In the genomic region with DNA sequence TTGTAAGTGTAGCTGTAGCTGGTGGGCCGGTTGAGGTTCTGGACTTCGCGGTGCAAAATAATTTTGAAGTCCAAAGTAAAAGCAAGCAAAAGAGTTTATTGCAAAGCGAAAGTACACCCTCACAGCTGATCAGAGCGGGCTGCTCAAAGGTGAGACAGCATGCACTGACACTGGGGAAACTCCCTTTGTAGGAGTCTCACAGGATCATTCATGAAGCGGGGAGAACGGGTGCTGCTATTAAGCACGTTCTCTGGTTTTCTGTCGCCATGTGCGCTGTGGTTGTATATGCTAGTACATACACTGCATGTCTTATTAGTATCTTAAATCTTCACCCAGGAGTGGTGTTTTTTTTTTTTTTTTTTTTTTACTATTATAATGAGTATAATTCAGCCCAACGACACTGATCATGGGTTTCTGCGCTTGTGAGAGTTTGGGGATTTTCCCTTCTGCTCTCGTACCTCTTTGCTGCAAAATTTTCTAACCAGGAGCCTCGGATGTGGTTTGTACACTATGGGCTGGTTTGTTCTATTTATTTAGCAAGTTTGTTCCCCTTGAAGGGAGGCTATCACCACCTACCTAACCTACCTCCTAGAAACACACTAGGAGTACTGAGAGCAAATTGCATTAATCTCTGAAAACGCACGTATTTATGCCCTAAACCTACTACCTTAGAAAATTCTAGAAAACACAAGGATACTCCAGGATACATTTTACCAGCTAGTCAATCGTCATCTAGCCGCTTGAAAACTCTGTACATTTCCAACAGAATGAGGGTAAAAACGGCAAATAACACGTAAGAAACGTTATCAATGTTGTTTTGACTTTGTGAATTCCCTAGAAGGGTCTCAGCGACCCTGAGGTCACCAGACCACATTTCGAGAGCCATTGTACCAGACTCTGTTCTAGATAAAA, we compare ENCODE assay signal across 8 cellular contexts. TPM values are rescaled to one million over a fixed set of nuclear protein-coding genes. Genes with fewer than 3 reads are reported as not detected.
DNase-seq lines count a peak whose midpoint lies in the region; ATAC-seq and TF ChIP-seq lines count a peak whose summit lies in the region.

No MANE protein-coding gene starts in this region.

- H3K36me3 Mint-ChIP-seq in activated T-helper 17 cell treated with anti-CD3 and anti-CD28 coated beads, Interleukin-2, amount 50 U/mL, for 72 hours (ENCODE audit: low read depth): peaks cover 33% of the 10 kb centered on the region

- H3K9me3 ChIP-seq in NT2/D1 (ENCODE audit: insufficient read depth, low read length): no peaks in the 10 kb centered on the region
- no peaks in the 10 kb centered on the region for H3K9me3 ChIP-seq in skeletal muscle tissue (ENCODE audit: control insufficient read depth in 3 of 3, low read length in 3 of 3)

- H3K9me3 Mint-ChIP-seq in activated T-helper 17 cell treated with anti-CD3 and anti-CD28 coated beads, Interleukin-2, amount 50 U/mL, for 72 hours: no peaks in the 10 kb centered on the region

- H3K27me3 ChIP-seq in NT2/D1 (ENCODE audit: insufficient read depth, insufficient read length): peaks cover 6% of the 10 kb centered on the region
- H3K27me3 ChIP-seq in skeletal muscle tissue (ENCODE audit: control insufficient read depth in 3 of 3, insufficient read depth in 3 of 3, low read length in 3 of 3): no peaks in the 10 kb centered on the region

- H3K9ac ChIP-seq in NT2/D1 (ENCODE audit: insufficient read length, low read depth): peak overlapping the region; percentile 85
- H3K9ac ChIP-seq in skeletal muscle tissue (ENCODE audit: low read depth in 1 of 3, low read length in 3 of 3): peak overlapping the region; percentile 92 to 96 (median 95)

- no peaks in the 10 kb centered on the region for H3K27me3 Mint-ChIP-seq in activated T-helper 17 cell treated with anti-CD3 and anti-CD28 coated beads, Interleukin-2, amount 50 U/mL, for 72 hours

- peak overlapping the region; percentile 96 for H3K27ac Mint-ChIP-seq in activated T-helper 17 cell treated with anti-CD3 and anti-CD28 coated beads, Interleukin-2, amount 50 U/mL, for 72 hours

- TF ChIP-seq CTCF in omental fat pad (IDR thresholded peaks at IDR 0.05): no peak

- DNase-seq in NT2/D1 (ENCODE audit: low read depth, low spot score): no peak
- DNase-seq in germinal center (ENCODE audit: low spot score): peak; percentile 60
- no peak for DNase-seq in ecto neural progenitor cell (ENCODE audit: low spot score)
- DNase-seq in omental fat pad (ENCODE audit: low spot score): no peak

- H3K36me3 ChIP-seq in NT2/D1 (ENCODE audit: insufficient read depth, insufficient read length, low read length) (peaks cover 5% of the 10 kb centered on the region), skeletal muscle tissue (ENCODE audit: control insufficient read depth in 3 of 3, insufficient read depth in 3 of 3, low read length in 3 of 3) (peaks cover 3 to 6% (median 3%) of the 10 kb centered on the region in 3 donors)

- H3K4me1 ChIP-seq in NT2/D1 (ENCODE audit: insufficient read depth, insufficient read length) (no peaks in the 10 kb centered on the region), skeletal muscle tissue (ENCODE audit: control insufficient read depth in 3 of 3, insufficient read depth in 3 of 3, low read length in 3 of 3) (peaks cover 0 to 22% (median 16%) of the 10 kb centered on the region in 3 donors)

- ATAC-seq in GM18502 (IDR thresholded peaks at IDR 0.05; ENCODE audit: poor library complexity, unreplicated experiment): peak; percentile 67
- peak; percentile 55 for ATAC-seq in HG02642 (IDR thresholded peaks at IDR 0.05; ENCODE audit: poor library complexity, unreplicated experiment)
- ATAC-seq in activated T-helper 17 cell treated with anti-CD3 and anti-CD28 coated beads, Interleukin-2, amount 50 U/mL, for 72 hours (replicated peaks): peak; percentile 82
- no peak for ATAC-seq in omental fat pad (ENCODE audit: low FRiP score)

- H3K4me3 ChIP-seq in NT2/D1 (ENCODE audit: insufficient read length, low read depth): peak overlapping the region; percentile 82
- peak overlapping the region; percentile 78 to 98 (median 97) for H3K4me3 ChIP-seq in skeletal muscle tissue (ENCODE audit: low read length in 3 of 3)

- peak overlapping the region; percentile 90 for H3K4me3 Mint-ChIP-seq in activated T-helper 17 cell treated with anti-CD3 and anti-CD28 coated beads, Interleukin-2, amount 50 U/mL, for 72 hours

- peak overlapping the region; percentile 94 for H3K27ac ChIP-seq in skeletal muscle tissue (ENCODE audit: low read depth, low read length)

- peaks cover 8% of the 10 kb centered on the region for H3K4me1 Mint-ChIP-seq in activated T-helper 17 cell treated with anti-CD3 and anti-CD28 coated beads, Interleukin-2, amount 50 U/mL, for 72 hours

RNA-seq across cellular contexts. Expression of gene AP4E1, which starts 1.3 kb away (rescaled TPM):
- total RNA-seq in activated T-helper 17 cell treated with anti-CD3 and anti-CD28 coated beads, Interleukin-2, amount 50 U/mL, for 72 hours: 10 to 100 TPM; 10.6 to 15.6 TPM
- total RNA-seq in skeletal muscle tissue (9.9 TPM), omental fat pad (1 to 10 TPM; 7.3 to 8.5 (median 7.9) TPM)
